ENCODE assay signal across 12 cellular contexts in genomic region chr11:122523841-122524531, GRCh38.
A peak's percentile ranks its signal among the peaks of the same experiment; 100 is the strongest.
DNase-seq lines count a peak whose midpoint lies in the region; ATAC-seq, FAIRE-seq and TF ChIP-seq lines count a peak whose summit lies in the region.
"Had no signal": no experiment of that assay in that cellular context is flagged by ENCODE, and none has a peak within 500 bp of the region (broad histone marks: within the 10 kb centered on the region; RNA-seq: fewer than 3 reads in every experiment).

No MANE protein-coding gene starts in this region.

- H3K27ac ChIP-seq in HUES6 (ENCODE audit: low read depth, low read length), result peak overlapping the region; percentile 7; the same call in 1 of the 2 replicates
- peak overlapping the region; percentile 23 for H3K27ac ChIP-seq in left ventricle myocardium inferior (replicated peaks)
- H3K27ac ChIP-seq: psoas muscle had no signal

- TF ChIP-seq CTCF in left ventricle myocardium inferior (IDR thresholded peaks at IDR 0.05; ENCODE audit: borderline replicate concordance), result no peak

- intact Hi-C loops in left ventricle myocardium inferior (cut with micrococcal nuclease), result no loop called here
- intact Hi-C loops in posterior vena cava (cut with DNase I), result no loop called here

- ATAC-seq in SK-N-SH treated with all-trans-retinoic acid at 6 μM for 48 hours, result peak; percentile 92
- ATAC-seq: activated T-helper 17 cell treated with anti-CD3 and anti-CD28 coated beads, Interleukin-2, amount 50 U/mL, for 72 hours; psoas muscle had no signal

- H3K4me1 ChIP-seq in HUES6 (ENCODE audit: control insufficient read depth, insufficient read depth, low read length), result peaks cover 20% of the 10 kb centered on the region
- peaks cover 19% of the 10 kb centered on the region for H3K4me1 ChIP-seq in left ventricle myocardium inferior
- H3K4me1 ChIP-seq: psoas muscle had no signal

- H3K9ac ChIP-seq in HUES6 (ENCODE audit: low read length), result peak overlapping the region; percentile 19

- no peaks in the 10 kb centered on the region for H3K36me3 ChIP-seq in HUES6 (ENCODE audit: control insufficient read depth, insufficient read depth, low read length)
- H3K36me3 ChIP-seq in left ventricle myocardium inferior, result no peaks in the 10 kb centered on the region

- H3K9me3 ChIP-seq in HUES6 (ENCODE audit: control insufficient read depth, insufficient read depth, low read depth, low read length) (peaks cover 13% of the 10 kb centered on the region; the same call in 1 of the 2 replicates), left ventricle myocardium inferior (replicated peaks) (peaks cover 4% of the 10 kb centered on the region)
- H3K9me3 ChIP-seq: psoas muscle had no signal

- H3K27me3 ChIP-seq in HUES6 (ENCODE audit: control insufficient read depth, insufficient read depth, low read length), result no peaks in the 10 kb centered on the region
- no peaks in the 10 kb centered on the region for H3K27me3 ChIP-seq in left ventricle myocardium inferior (ENCODE audit: low read depth)

- peak overlapping the region; percentile 17; the same call in 1 of the 2 replicates for H3K4me3 ChIP-seq in HUES6 (ENCODE audit: low read depth, low read length)
- no peak overlapping the region for H3K4me3 ChIP-seq in left ventricle myocardium inferior
- H3K4me3 ChIP-seq: psoas muscle had no signal

- peak; percentile 20 for DNase-seq in left ventricle myocardium inferior
- peak; percentile 18 for DNase-seq in putamen (ENCODE audit: low spot score)
- no peak for DNase-seq in hepatic stellate cell (ENCODE audit: low spot score)
- DNase-seq in posterior vena cava (ENCODE audit: low spot score), result no peak
- no peak for DNase-seq in HTR-8/SVneo (ENCODE audit: insufficient read length, low spot score)
- DNase-seq in NCI-H1694 treated with DMSO at 0.1 percent for 48 hours (lab: John Stamatoyannopoulos, UW), result no peak
- DNase-seq: NCI-H2107, psoas muscle, T-helper 1 cell had no signal

- FAIRE-seq in HTR-8/SVneo (lab: Jason Lieb, UNC), result no peak

TF ChIP-seq in SK-N-SH treated with all-trans-retinoic acid at 6 μM for 48 hours, 23 proteins besides CTCF, POLR2A, EP300 and RAD21:
- no peak for TF ChIP-seq POU6F1 (CRISPR knock-in tag; IDR thresholded peaks at IDR 0.05; ENCODE audit: borderline replicate concordance, low read depth)
- no peak for TF ChIP-seq TCF4 (CRISPR knock-in tag; IDR thresholded peaks at IDR 0.05; ENCODE audit: borderline replicate concordance)
- no peak for TF ChIP-seq ESRRG (CRISPR knock-in tag; IDR thresholded peaks at IDR 0.05)
- no peak for TF ChIP-seq OSR1 (CRISPR knock-in tag; IDR thresholded peaks at IDR 0.05)
- TF ChIP-seq CSDC2 (CRISPR knock-in tag; IDR thresholded peaks at IDR 0.05), result no peak
- no peak for TF ChIP-seq ZNF70 (CRISPR knock-in tag; IDR thresholded peaks at IDR 0.05)
- no peak for TF ChIP-seq RARB (CRISPR knock-in tag; IDR thresholded peaks at IDR 0.05)
- TF ChIP-seq CSRNP3 (CRISPR knock-in tag; IDR thresholded peaks at IDR 0.05), result no peak
- TF ChIP-seq ARNTL (CRISPR knock-in tag; IDR thresholded peaks at IDR 0.05; ENCODE audit: borderline replicate concordance, low read depth), result no peak
- no peak for TF ChIP-seq GLIS3 (CRISPR knock-in tag; IDR thresholded peaks at IDR 0.05)
- no peak for TF ChIP-seq ZFP30 (CRISPR knock-in tag; IDR thresholded peaks at IDR 0.05)
- TF ChIP-seq ZNF8 (CRISPR knock-in tag; IDR thresholded peaks at IDR 0.05), result no peak

Comparison
In these comparisons a context has a peak if more than half of its experiments do, and no peak if none do; other contexts are left out.
1. DNase-seq: peak in left ventricle myocardium inferior (single experiment) and putamen (single experiment); none in hepatic stellate cell (single experiment), posterior vena cava (single experiment), HTR-8/SVneo (single experiment) and NCI-H1694 treated with DMSO at 0.1 percent for 48 hours (single experiment).